Comparison of ENCODE assay signal across 9 cellular contexts in genomic region chr9:117974108-117974507, GRCh38.
"Had no signal": no experiment of that assay in that cellular context is flagged by ENCODE, and none has a peak within 500 bp of the region (broad histone marks: within the 10 kb centered on the region; RNA-seq: fewer than 3 reads in every experiment).

No MANE protein-coding gene starts in this region.

- H3K4me3 ChIP-seq: GM23248, GM23338, HAP-1 had no signal

- H3K36me3 ChIP-seq: HAP-1 had no signal

- H2AFZ ChIP-seq: GM23248, GM23338 had no signal

- H3K4me1 ChIP-seq: HAP-1 had no signal

- DNase-seq: GM23248, GOT3, H7, H9, HCEC 1CT, HFFc6 had no signal

- H3K4me2 ChIP-seq: GM23338 had no signal

- H3K9me3 ChIP-seq: HAP-1 had no signal

- H3K9ac ChIP-seq: GM23248 had no signal

- ATAC-seq: GM23338, HCT116 had no signal

- H3K27ac ChIP-seq: GM23248 had no signal
